10 cellular contexts compared by ENCODE assay signal in genomic region chrX:74343327-74343969, GRCh38. TPM values are rescaled to one million over a fixed set of nuclear protein-coding genes. Genes with fewer than 3 reads are reported as not detected.
DNase-seq lines count a peak whose midpoint lies in the region; ATAC-seq and TF ChIP-seq lines count a peak whose summit lies in the region.
"Had no signal": no experiment of that assay in that cellular context is flagged by ENCODE, and none has a peak within 500 bp of the region (broad histone marks: within the 10 kb centered on the region; RNA-seq: fewer than 3 reads in every experiment).

No MANE protein-coding gene starts in this region.

- DNase-seq in erythroblast (lab: John Stamatoyannopoulos, UW): peak; percentile 17 to 62
- DNase-seq in activated CD4-positive, alpha-beta T cell treated with anti-CD3 and anti-CD28 coated beads for 1 hour: no peak
- DNase-seq in stimulated activated naive CD4-positive, alpha-beta T cell (lab: John Stamatoyannopoulos, UW): no peak

- no peak overlapping the region for H3K27ac ChIP-seq in BLaER1
- H3K27ac ChIP-seq in HUES64 (ENCODE audit: low read depth, low read length): peak overlapping the region; percentile 49; the same call in 1 of the 2 replicates
- H3K27ac ChIP-seq: tibial nerve had no signal

- peak overlapping the region; percentile 59 for H3K4me2 ChIP-seq in BLaER1

- 25% methylated on average over 2 of the region's 2 CpGs for WGBS in HUES64

- H3K36me3 ChIP-seq in BLaER1 (no peaks in the 10 kb centered on the region), HUES64 (ENCODE audit: insufficient read depth, low read length) (no peaks in the 10 kb centered on the region)
- H3K36me3 ChIP-seq: tibial nerve had no signal

- peaks cover 8% of the 10 kb centered on the region for H3K9me3 ChIP-seq in BLaER1
- H3K9me3 ChIP-seq in HUES64 (ENCODE audit: insufficient read depth, low read depth, low read length): no peaks in the 10 kb centered on the region

- no peak overlapping the region for H3K9ac ChIP-seq in BLaER1
- no peak overlapping the region for H3K9ac ChIP-seq in HUES64 (ENCODE audit: low read depth, low read length)

- no peak for TF ChIP-seq POLR2A in erythroblast (IDR thresholded peaks at IDR 0.05; ENCODE audit: low read length)

- ATAC-seq in GM21447 (IDR thresholded peaks at IDR 0.05; ENCODE audit: unreplicated experiment) (peak; percentile 29), HG03045 (IDR thresholded peaks at IDR 0.05; ENCODE audit: unreplicated experiment) (no peak), HG03378 (IDR thresholded peaks at IDR 0.05; ENCODE audit: unreplicated experiment) (no peak)

- H3K27me3 ChIP-seq in BLaER1 (peaks cover 20% of the 10 kb centered on the region), HUES64 (ENCODE audit: insufficient read depth, low read length) (no peaks in the 10 kb centered on the region)
- H3K27me3 ChIP-seq: tibial nerve had no signal

- H3K4me3 ChIP-seq in BLaER1 (no peak overlapping the region), HUES64 (ENCODE audit: low read length) (no peak overlapping the region)
- H3K4me3 ChIP-seq: tibial nerve had no signal

- no peaks in the 10 kb centered on the region for H4K20me1 ChIP-seq in BLaER1

- H3K4me1 ChIP-seq in BLaER1 (peaks cover 17% of the 10 kb centered on the region), HUES64 (ENCODE audit: insufficient read depth, low read length) (0 out of 2 replicates have a peak, but pooled peaks cover 10% of the 10 kb centered on the region)
- H3K4me1 ChIP-seq: tibial nerve had no signal

RNA-seq across cellular contexts. Expression of gene ZCCHC13, which starts 39.5 kb away (rescaled TPM):
- not detected for polyA plus RNA-seq in HUES64 (2013, experiment 1 of 2)
- not detected for polyA plus RNA-seq in HUES64 (2013, experiment 2 of 2)
- polyA plus RNA-seq: naive thymus-derived CD8-positive, alpha-beta T cell had no signal

Comparison
In these comparisons a context has a peak if more than half of its experiments do, and no peak if none do; other contexts are left out.
1. DNase-seq: peak in erythroblast (2 of 2); none in activated CD4-positive, alpha-beta T cell treated with anti-CD3 and anti-CD28 coated beads for 1 hour (single experiment) and stimulated activated naive CD4-positive, alpha-beta T cell (0 of 6).